Comparison of ENCODE assay signal across 15 cellular contexts in genomic region chr6:106527111-106527510, GRCh38.
A peak's percentile ranks its signal among the peaks of the same experiment; 100 is the strongest.
DNase-seq lines count a peak whose midpoint lies in the region; ATAC-seq and TF ChIP-seq lines count a peak whose summit lies in the region.
"Had no signal": no experiment of that assay in that cellular context is flagged by ENCODE, and none has a peak within 500 bp of the region (broad histone marks: within the 10 kb centered on the region; RNA-seq: fewer than 3 reads in every experiment).

No MANE protein-coding gene starts in this region.

- no peaks in the 10 kb centered on the region for H3K9me3 Mint-ChIP-seq in activated naive CD8-positive, alpha-beta T cell treated with anti-CD3 and anti-CD28 coated beads for 36 hours
- no peaks in the 10 kb centered on the region for H3K9me3 Mint-ChIP-seq in endothelial cell (ENCODE audit: unreplicated experiment)

- H3K4me1 ChIP-seq in ACC112 (ENCODE audit: control insufficient read depth, insufficient read depth, low read length, unreplicated experiment): peaks cover 65% of the 10 kb centered on the region

- peak overlapping the region; percentile 46 for H3K4me3 ChIP-seq in ACC112 (ENCODE audit: low read depth, low read length)
- no peak overlapping the region for H3K4me3 ChIP-seq in fibroblast of the aortic adventitia (ENCODE audit: low read depth, low read length)
- H3K4me3 ChIP-seq: MG63, thoracic aorta had no signal

- DNase-seq in HCEC 1CT (peak; percentile 47), fibroblast of the aortic adventitia (ENCODE audit: low read depth) (peak; percentile 52), DMS 273 (lab: John Stamatoyannopoulos, UW; ENCODE audit: unreplicated experiment) (no peak), amniotic stem cell (lab: John Stamatoyannopoulos, UW) (no peak), endothelial cell (ENCODE audit: low spot score) (no peak)
- no peak for DNase-seq in activated naive CD8-positive, alpha-beta T cell treated with anti-CD3 and anti-CD28 coated beads for 36 hours
- DNase-seq: activated CD4-positive, alpha-beta T cell treated with anti-CD3 and anti-CD28 coated beads for 48 hours; activated naive CD4-positive, alpha-beta T cell treated with anti-CD3 and anti-CD28 coated beads, Interleukin-2, amount 50 U/mL, for 16 hours; MG63; NCI-H1436; NCI-H748 treated with DMSO at 0.1 percent for 48 hours had no signal

- peaks cover 60% of the 10 kb centered on the region for H3K4me1 Mint-ChIP-seq in activated naive CD8-positive, alpha-beta T cell treated with anti-CD3 and anti-CD28 coated beads for 36 hours
- peaks cover 14% of the 10 kb centered on the region for H3K4me1 Mint-ChIP-seq in endothelial cell (ENCODE audit: unreplicated experiment)

- H3K27ac ChIP-seq in ACC112 (ENCODE audit: low read depth, low read length): peak overlapping the region; percentile 98
- H3K27ac ChIP-seq: HL-60, thoracic aorta had no signal

- H3K36me3 Mint-ChIP-seq in activated naive CD8-positive, alpha-beta T cell treated with anti-CD3 and anti-CD28 coated beads for 36 hours: peaks cover 32% of the 10 kb centered on the region
- H3K36me3 Mint-ChIP-seq in endothelial cell (ENCODE audit: low read depth, unreplicated experiment): no peaks in the 10 kb centered on the region

- ATAC-seq in HG02885 (IDR thresholded peaks at IDR 0.05; ENCODE audit: poor library complexity, unreplicated experiment): no peak

- H3K36me3 ChIP-seq in ACC112 (ENCODE audit: insufficient read depth, low read length): peaks cover 28% of the 10 kb centered on the region
- H3K36me3 ChIP-seq: MG63, thoracic aorta had no signal

- H2AFZ ChIP-seq in ACC112 (ENCODE audit: low read length, unreplicated experiment): no peak overlapping the region

- H3K27me3 ChIP-seq in ACC112 (ENCODE audit: insufficient read depth, low read length): no peaks in the 10 kb centered on the region
- H3K27me3 ChIP-seq: MG63 had no signal

- peaks cover 29% of the 10 kb centered on the region for H3K79me2 ChIP-seq in ACC112 (ENCODE audit: control insufficient read depth, insufficient read depth, low read length, unreplicated experiment)

- TF ChIP-seq CTCF in fibroblast of the aortic adventitia (IDR thresholded peaks at IDR 0.05; ENCODE audit: insufficient read depth, low read length): no peak
- TF ChIP-seq CTCF in endothelial cell (IDR thresholded peaks at IDR 0.05; ENCODE audit: unreplicated experiment): no peak

- no peak overlapping the region for H3K4me3 Mint-ChIP-seq in activated naive CD8-positive, alpha-beta T cell treated with anti-CD3 and anti-CD28 coated beads for 36 hours
- no peak overlapping the region for H3K4me3 Mint-ChIP-seq in endothelial cell (ENCODE audit: unreplicated experiment)

- H3K27me3 Mint-ChIP-seq in activated naive CD8-positive, alpha-beta T cell treated with anti-CD3 and anti-CD28 coated beads for 36 hours: no peaks in the 10 kb centered on the region
- H3K27me3 Mint-ChIP-seq in endothelial cell (ENCODE audit: unreplicated experiment): no peaks in the 10 kb centered on the region

- H3K27ac Mint-ChIP-seq in activated naive CD8-positive, alpha-beta T cell treated with anti-CD3 and anti-CD28 coated beads for 36 hours: peak overlapping the region; percentile 8
- H3K27ac Mint-ChIP-seq in endothelial cell (ENCODE audit: unreplicated experiment): no peak overlapping the region

Comparison
In these comparisons a context has a peak if more than half of its experiments do, and no peak if none do; other contexts are left out.
1. DNase-seq: peak in HCEC 1CT (single experiment) and fibroblast of the aortic adventitia (single experiment); none in activated naive CD8-positive, alpha-beta T cell treated with anti-CD3 and anti-CD28 coated beads for 36 hours (single experiment), DMS 273 (single experiment), amniotic stem cell (single experiment) and endothelial cell (single experiment).